In genomic region chr5:59863777-59864176, GRCh38 we compare ENCODE assay signal across 22 cellular contexts. TPM values are rescaled to one million over a fixed set of nuclear protein-coding genes. Genes with fewer than 3 reads are reported as not detected.
DNase-seq lines count a peak whose midpoint lies in the region; ATAC-seq and TF ChIP-seq lines count a peak whose summit lies in the region.
"Had no signal": no experiment of that assay in that cellular context is flagged by ENCODE, and none has a peak within 500 bp of the region (broad histone marks: within the 10 kb centered on the region; RNA-seq: fewer than 3 reads in every experiment).

No MANE protein-coding gene starts in this region.

- H3K9ac ChIP-seq in adipocyte (ENCODE audit: low read length) = no peak overlapping the region

- H3K9me3 ChIP-seq in adipocyte (ENCODE audit: control insufficient read depth, low read length) (no peaks in the 10 kb centered on the region), aorta (ENCODE audit: control insufficient read depth, low read length) (no peaks in the 10 kb centered on the region)
- H3K9me3 ChIP-seq: MG63, SJSA1, upper lobe of right lung had no signal

- ATAC-seq in aorta (ENCODE audit: low FRiP score) (no peak), HG02938 (IDR thresholded peaks at IDR 0.05; ENCODE audit: unreplicated experiment) (no peak)
- ATAC-seq: activated CD8-positive, alpha-beta T cell treated with anti-CD3 and anti-CD28 coated beads, Interleukin-2, amount 10 ng/mL, durations not matched to agents 7 days and 5 days; heart right ventricle; Panc1; upper lobe of right lung had no signal

- H3K27me3 ChIP-seq in adipocyte (replicated peaks; ENCODE audit: control insufficient read depth, insufficient read depth, low read length) = no peaks in the 10 kb centered on the region
- H3K27me3 ChIP-seq in aorta (ENCODE audit: control insufficient read depth in 1 of 2, insufficient read depth in 2 of 2, low read length in 1 of 2) = no peaks in the 10 kb centered on the region
- H3K27me3 ChIP-seq: MG63, SJSA1, upper lobe of right lung had no signal

- 39 to 41% methylated on average over 5 of the region's 5 CpGs for WGBS in aorta, 2 donors

- no peaks in the 10 kb centered on the region for H3K4me1 ChIP-seq in adipocyte (ENCODE audit: control insufficient read depth, insufficient read depth, low read length)
- no peaks in the 10 kb centered on the region for H3K4me1 ChIP-seq in aorta (ENCODE audit: control insufficient read depth in 1 of 2, insufficient read depth in 2 of 2, low read length in 2 of 2)
- H3K4me1 ChIP-seq: heart right ventricle, SJSA1, upper lobe of right lung had no signal

- peak; percentile 66 for DNase-seq in A172 (ENCODE audit: low spot score)
- peak; percentile 48 for DNase-seq in HCEC 1CT
- peak; percentile 55 for DNase-seq in adipocyte (ENCODE audit: low read depth)
- DNase-seq in foreskin fibroblast = peak; percentile 33 to 60
- no peak for DNase-seq in aorta
- DNase-seq in NCI-H1048 (lab: John Stamatoyannopoulos, UW) = no peak
- DNase-seq in NCI-H524 treated with DMSO at 0.1 percent for 48 hours (lab: John Stamatoyannopoulos, UW) = no peak
- DNase-seq: activated CD8-positive, alpha-beta T cell treated with anti-CD3 and anti-CD28 coated beads, Interleukin-2, amount 10 ng/mL, durations not matched to agents 7 days and 5 days; activated gamma-delta T cell treated with Interleukin-2 at 50 U/mL for 16 hours; amniotic stem cell; H9; heart right ventricle; mammary epithelial cell; MG63; naive B cell; NCI-H1436; NCI-H510A treated with DMSO at 0.1 percent for 48 hours; substantia nigra; upper lobe of right lung had no signal

- no peak overlapping the region for H3K27ac ChIP-seq in aorta (ENCODE audit: low read depth in 1 of 2, low read length in 2 of 2)
- H3K27ac ChIP-seq: heart right ventricle, SJSA1, upper lobe of right lung had no signal

- intact Hi-C loops in aorta (cut with DNase I) = no loop called here

- H3K36me3 ChIP-seq in adipocyte (ENCODE audit: control insufficient read depth, insufficient read depth, low read length, severe bottlenecking) = no peaks in the 10 kb centered on the region
- no peaks in the 10 kb centered on the region for H3K36me3 ChIP-seq in aorta (ENCODE audit: control insufficient read depth in 1 of 2, insufficient read depth in 2 of 2, low read length in 1 of 2)
- H3K36me3 ChIP-seq: heart right ventricle, MG63, SJSA1, upper lobe of right lung had no signal

- no peak for TF ChIP-seq CTCF in foreskin fibroblast (IDR thresholded peaks at IDR 0.05; ENCODE audit: low read depth, low read length)

- H3K4me3 ChIP-seq in adipocyte (ENCODE audit: low read length) (no peak overlapping the region), foreskin fibroblast (ENCODE audit: low read depth in 1 of 2, low read length in 2 of 2) (no peak overlapping the region), aorta (ENCODE audit: low read length in 2 of 2) (no peak overlapping the region)
- H3K4me3 ChIP-seq: heart right ventricle, MG63, SJSA1, upper lobe of right lung had no signal

RNA-seq across cellular contexts. Expression of gene PDE4D, which starts 29.7 kb away (rescaled TPM):
- 7.6 and 14.9 TPM in 2 replicates for total RNA-seq in A172 (2014; rRNA removed; shearing (Covaris generic))
- 100 to 1,000 TPM in 1 of 2 donors, 10 to 100 TPM in 1; 60.0 to 112 TPM for total RNA-seq in aorta
- polyA plus RNA-seq in aorta = 1 to 10 TPM; 2.4 to 6.6 TPM

Comparison
In these comparisons a context has a peak if more than half of its experiments do, and no peak if none do; other contexts are left out.
1. DNase-seq: peak in A172 (single experiment), HCEC 1CT (single experiment), adipocyte (single experiment) and foreskin fibroblast (2 of 2); none in aorta (0 of 2), NCI-H1048 (single experiment) and NCI-H524 treated with DMSO at 0.1 percent for 48 hours (single experiment).